28 cellular contexts compared by ENCODE assay signal in genomic region chr14:25090281-25090680, GRCh38. TPM values are rescaled to one million over a fixed set of nuclear protein-coding genes. Genes with fewer than 3 reads are reported as not detected.
"Had no signal": no experiment of that assay in that cellular context is flagged by ENCODE, and none has a peak within 500 bp of the region (broad histone marks: within the 10 kb centered on the region; RNA-seq: fewer than 3 reads in every experiment).

No MANE protein-coding gene starts in this region.

- H3K4me3 Mint-ChIP-seq: activated B cell treated with CpG ODN at 0.5 μM for 24 hours; activated CD4-positive, alpha-beta T cell treated with anti-CD3 and anti-CD28 coated beads for 36 hours; activated naive CD8-positive, alpha-beta T cell treated with anti-CD3 and anti-CD28 coated beads for 36 hours; activated T-cell treated with anti-CD3 and anti-CD28 coated beads, Interleukin-2, amount 50 U/mL, for 24 hours; activated T-helper 17 cell treated with anti-CD3 and anti-CD28 coated beads, Interleukin-2, amount 50 U/mL, for 72 hours; memory B cell; naive B cell; stimulated activated naive CD8-positive, alpha-beta T cell treated with anti-CD3 and anti-CD28 coated beads, Interleukin-15, Interleukin-2, amounts not matched to agents 100 ng/mL and 50 ng/mL, for 24 hours; T-helper 1 cell treated with Interleukin-12 subunit alpha and Interleukin-12 subunit beta and Interleukin-4 antibody, amounts not matched to agents 30 μg/mL and 1 μg/mL, for 36 hours had no signal

- H3K36me3 ChIP-seq: brain microvascular endothelial cell, colonic mucosa, esophagus muscularis mucosa, gastroesophageal sphincter, sigmoid colon, tibial nerve, vagina had no signal

- H3K4me1 Mint-ChIP-seq: activated B cell treated with CpG ODN at 0.5 μM for 24 hours; activated CD4-positive, alpha-beta T cell treated with anti-CD3 and anti-CD28 coated beads for 36 hours; activated naive CD8-positive, alpha-beta T cell treated with anti-CD3 and anti-CD28 coated beads for 36 hours; activated T-helper 17 cell treated with anti-CD3 and anti-CD28 coated beads, Interleukin-2, amount 50 U/mL, for 72 hours; memory B cell; naive B cell had no signal

- DNase-seq: activated B cell treated with CpG ODN at 0.5 μM for 24 hours; activated CD4-positive, alpha-beta T cell treated with anti-CD3 and anti-CD28 coated beads for 36 hours; activated CD4-positive, alpha-beta T cell treated with anti-CD3 and anti-CD28 coated beads, Interleukin-2, amount 50 U/mL, for 4 hours; activated CD8-positive, alpha-beta memory T cell treated with anti-CD3 and anti-CD28 coated beads for 24 hours; activated CD8-positive, alpha-beta memory T cell treated with anti-CD3 and anti-CD28 coated beads, Interleukin-2, amount 50 U/mL, for 4 hours; activated naive CD4-positive, alpha-beta T cell; activated naive CD8-positive, alpha-beta T cell treated with anti-CD3 and anti-CD28 coated beads for 36 hours; activated T-cell treated with anti-CD3 and anti-CD28 coated beads, Interleukin-2, amount 50 U/mL, for 24 hours; anterior cingulate cortex; central memory CD4-positive, alpha-beta T cell; naive B cell; occipital lobe; retina; sigmoid colon; stimulated activated CD4-positive, alpha-beta T cell treated with anti-CD3 and anti-CD28 coated beads, Interleukin-4, amount 100 ng/mL, for 24 hours; substantia nigra; T1000 had no signal

- H3K27ac ChIP-seq: brain microvascular endothelial cell, colonic mucosa, esophagus muscularis mucosa, gastroesophageal sphincter, sigmoid colon, tibial nerve, vagina had no signal

- H3K9me3 ChIP-seq: colonic mucosa, esophagus muscularis mucosa, gastroesophageal sphincter, mucosa of descending colon, sigmoid colon, tibial nerve, vagina had no signal

- H3K27me3 ChIP-seq: brain microvascular endothelial cell, colonic mucosa, esophagus muscularis mucosa, gastroesophageal sphincter, sigmoid colon, tibial nerve, vagina had no signal

- H3K9me3 Mint-ChIP-seq: activated B cell treated with CpG ODN at 0.5 μM for 24 hours; activated naive CD8-positive, alpha-beta T cell treated with anti-CD3 and anti-CD28 coated beads for 36 hours; activated T-cell treated with anti-CD3 and anti-CD28 coated beads, Interleukin-2, amount 50 U/mL, for 24 hours; activated T-helper 17 cell treated with anti-CD3 and anti-CD28 coated beads, Interleukin-2, amount 50 U/mL, for 72 hours; memory B cell; naive B cell; stimulated activated naive CD8-positive, alpha-beta T cell treated with anti-CD3 and anti-CD28 coated beads, Interleukin-15, Interleukin-2, amounts not matched to agents 100 ng/mL and 50 ng/mL, for 24 hours; T-helper 1 cell treated with Interleukin-12 subunit alpha and Interleukin-12 subunit beta and Interleukin-4 antibody, amounts not matched to agents 30 μg/mL and 1 μg/mL, for 36 hours had no signal

- H3K4me1 ChIP-seq: colonic mucosa, sigmoid colon, tibial nerve, vagina had no signal

- ATAC-seq: activated CD4-positive, alpha-beta T cell treated with anti-CD3 and anti-CD28 coated beads for 36 hours; activated T-helper 17 cell treated with anti-CD3 and anti-CD28 coated beads, Interleukin-2, amount 50 U/mL, for 72 hours; gastroesophageal sphincter had no signal

- H3K4me3 ChIP-seq: colonic mucosa, esophagus muscularis mucosa, gastroesophageal sphincter, mucosa of descending colon, sigmoid colon, tibial nerve, vagina had no signal

- H3K27ac Mint-ChIP-seq: activated B cell treated with CpG ODN at 0.5 μM for 24 hours; activated CD4-positive, alpha-beta T cell treated with anti-CD3 and anti-CD28 coated beads for 36 hours; activated naive CD8-positive, alpha-beta T cell treated with anti-CD3 and anti-CD28 coated beads for 36 hours; activated T-cell treated with anti-CD3 and anti-CD28 coated beads, Interleukin-2, amount 50 U/mL, for 24 hours; activated T-helper 17 cell treated with anti-CD3 and anti-CD28 coated beads, Interleukin-2, amount 50 U/mL, for 72 hours; memory B cell; naive B cell; stimulated activated naive CD8-positive, alpha-beta T cell treated with anti-CD3 and anti-CD28 coated beads, Interleukin-15, Interleukin-2, amounts not matched to agents 100 ng/mL and 50 ng/mL, for 24 hours; T-helper 1 cell treated with Interleukin-12 subunit alpha and Interleukin-12 subunit beta and Interleukin-4 antibody, amounts not matched to agents 30 μg/mL and 1 μg/mL, for 36 hours had no signal

- H3K36me3 Mint-ChIP-seq: activated naive CD8-positive, alpha-beta T cell treated with anti-CD3 and anti-CD28 coated beads for 36 hours; memory B cell; naive B cell had no signal

RNA-seq across cellular contexts. Expression of gene STXBP6, which starts 40.3 kb away (rescaled TPM):
- total RNA-seq: activated CD4-positive, alpha-beta T cell treated with anti-CD3 and anti-CD28 coated beads for 36 hours; activated naive CD8-positive, alpha-beta T cell treated with anti-CD3 and anti-CD28 coated beads for 36 hours; activated T-helper 17 cell treated with anti-CD3 and anti-CD28 coated beads, Interleukin-2, amount 50 U/mL, for 72 hours had no signal
